ENCODE assay signal across 1 cellular context in the genomic region with DNA sequence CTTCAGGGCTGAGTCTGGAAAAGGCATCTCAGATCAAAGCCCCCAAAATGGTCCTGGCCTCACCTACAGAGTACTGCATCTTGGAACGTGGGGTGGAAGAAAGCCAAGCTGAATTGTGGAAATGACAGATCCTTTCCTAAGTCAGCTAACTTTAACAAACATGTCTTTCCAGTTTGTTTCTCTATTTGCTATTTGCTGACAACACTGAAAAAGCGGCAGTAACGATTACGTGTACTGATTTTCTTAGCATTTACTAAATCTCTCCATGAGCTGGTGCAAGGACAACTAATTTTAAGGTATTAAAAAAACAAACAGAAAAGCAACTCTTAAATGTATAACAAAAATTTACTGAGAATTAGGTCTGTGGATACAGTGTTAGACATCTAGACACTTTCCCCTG.
TF ChIP-seq lines count a peak whose summit lies in the region.

No MANE protein-coding gene starts in this region.

TF ChIP-seq in GM12878, 131 proteins besides CTCF, POLR2A, EP300 and RAD21:
- TF ChIP-seq POLR2AphosphoS2 (IDR thresholded peaks at IDR 0.05; ENCODE audit: low read depth, low read length): no peak
- TF ChIP-seq SIN3A (IDR thresholded peaks at IDR 0.05; ENCODE audit: low read depth, low read length): no peak
- no peak for TF ChIP-seq ZNF687 (IDR thresholded peaks at IDR 0.05)
- TF ChIP-seq SREBF1 (IDR thresholded peaks at IDR 0.05; ENCODE audit: low read length): no peak
- no peak for TF ChIP-seq RFX5 (IDR thresholded peaks at IDR 0.05; ENCODE audit: low read depth, low read length)
- TF ChIP-seq TCF3 (IDR thresholded peaks at IDR 0.05; ENCODE audit: borderline replicate concordance, insufficient read depth, low read depth, low read length): no peak
- TF ChIP-seq EZH2 (IDR thresholded peaks at IDR 0.05; ENCODE audit: borderline replicate concordance, control insufficient read depth, low read depth, low read length): no peak
- TF ChIP-seq NFXL1 (IDR thresholded peaks at IDR 0.05; ENCODE audit: borderline replicate concordance): no peak
- TF ChIP-seq IRF5 (IDR thresholded peaks at IDR 0.05; ENCODE audit: borderline replicate concordance): no peak
- no peak for TF ChIP-seq CEBPZ (IDR thresholded peaks at IDR 0.05; ENCODE audit: low read depth, low read length)
- TF ChIP-seq SIX5 (IDR thresholded peaks at IDR 0.05; ENCODE audit: low read depth, low read length, severe bottlenecking): no peak
- TF ChIP-seq FOS (IDR thresholded peaks at IDR 0.05; ENCODE audit: borderline replicate concordance, extremely low read depth, insufficient read length): no peak
- no peak for TF ChIP-seq ATF3 (IDR thresholded peaks at IDR 0.05; ENCODE audit: borderline replicate concordance, extremely low read depth, low read depth, low read length)
- TF ChIP-seq NR2F1 (conservative IDR thresholded peaks at IDR 0.05): no peak
